ENCODE assay signal across 8 cellular contexts in genomic region chr12:57545809-57546437, GRCh38. TPM values are rescaled to one million over a fixed set of nuclear protein-coding genes. Genes with fewer than 3 reads are reported as not detected.
DNase-seq lines count a peak whose midpoint lies in the region; ATAC-seq and TF ChIP-seq lines count a peak whose summit lies in the region.

No MANE protein-coding gene starts in this region.

- H3K27ac Mint-ChIP-seq in activated naive CD8-positive, alpha-beta T cell treated with anti-CD3 and anti-CD28 coated beads, Interleukin-2, amount 50 U/mL, for 24 hours = peak overlapping the region; percentile 98

- TF ChIP-seq POLR2A in lower leg skin (IDR thresholded peaks at IDR 0.05) = no peak

- no peak for TF ChIP-seq CTCF in left ventricle myocardium inferior (IDR thresholded peaks at IDR 0.05; ENCODE audit: borderline replicate concordance)
- no peak for TF ChIP-seq CTCF in lower leg skin (IDR thresholded peaks at IDR 0.05)
- no peak for TF ChIP-seq CTCF in upper lobe of right lung (IDR thresholded peaks at IDR 0.05)

- no peak for ATAC-seq in Right ventricle myocardium inferior
- ATAC-seq in activated naive CD8-positive, alpha-beta T cell treated with anti-CD3 and anti-CD28 coated beads, Interleukin-2, amount 50 U/mL, for 24 hours = peak; percentile 12
- ATAC-seq in upper lobe of right lung = peak; percentile 1
- no peak for ATAC-seq in HG03108 (IDR thresholded peaks at IDR 0.05; ENCODE audit: unreplicated experiment)
- no peak for ATAC-seq in HG03025 (IDR thresholded peaks at IDR 0.05; ENCODE audit: low FRiP score, unreplicated experiment)

- H3K4me1 ChIP-seq in left ventricle myocardium inferior = peaks cover 53% of the 10 kb centered on the region
- peaks cover 13% of the 10 kb centered on the region for H3K4me1 ChIP-seq in upper lobe of right lung

- H3K9me3 ChIP-seq in left ventricle myocardium inferior (replicated peaks) = no peaks in the 10 kb centered on the region
- H3K9me3 ChIP-seq in upper lobe of right lung = no peaks in the 10 kb centered on the region

- no peaks in the 10 kb centered on the region for H3K9me3 Mint-ChIP-seq in activated naive CD8-positive, alpha-beta T cell treated with anti-CD3 and anti-CD28 coated beads, Interleukin-2, amount 50 U/mL, for 24 hours

- H3K27me3 Mint-ChIP-seq in activated naive CD8-positive, alpha-beta T cell treated with anti-CD3 and anti-CD28 coated beads, Interleukin-2, amount 50 U/mL, for 24 hours = peaks cover 11% of the 10 kb centered on the region

- 62 to 65% methylated on average over 14 to 15 of the region's 15 CpGs for WGBS in lower leg skin, 2 donors

- peaks cover 49% of the 10 kb centered on the region for H3K4me1 Mint-ChIP-seq in activated naive CD8-positive, alpha-beta T cell treated with anti-CD3 and anti-CD28 coated beads, Interleukin-2, amount 50 U/mL, for 24 hours

- H3K36me3 ChIP-seq in left ventricle myocardium inferior (peaks cover 16% of the 10 kb centered on the region), upper lobe of right lung (peaks cover 18% of the 10 kb centered on the region)

- H3K4me3 ChIP-seq in left ventricle myocardium inferior (peak overlapping the region; percentile 91), lower leg skin (ENCODE audit: low read depth, poor library complexity, severe bottlenecking) (peak overlapping the region; percentile 81), upper lobe of right lung (peak overlapping the region; percentile 87)

- H3K36me3 Mint-ChIP-seq in activated naive CD8-positive, alpha-beta T cell treated with anti-CD3 and anti-CD28 coated beads, Interleukin-2, amount 50 U/mL, for 24 hours (ENCODE audit: low read depth) = peaks cover 12% of the 10 kb centered on the region

- intact Hi-C loops in left ventricle myocardium inferior (cut with micrococcal nuclease) = no loop called here
- intact Hi-C loops in Right ventricle myocardium inferior (cut with DNase I) = loop anchor here (2.0 to 5.0 kb wide), 2 partner anchors 23 to 59 kb away; partner anchors contain the start of genes MARS1 and MBD6
- intact Hi-C loops in lower leg skin (cut with DNase I; ENCODE audit: low total_unique reads) = no loop called here
- intact Hi-C loops in upper lobe of right lung (cut with DNase I) = no loop called here

- DNase-seq in left ventricle myocardium inferior (no peak), Right ventricle myocardium inferior (ENCODE audit: missing footprints) (no peak), lower leg skin (ENCODE audit: low spot score in 2 of 2) (no peak), upper lobe of right lung (peak; percentile 16), iPS-NIHi7 (ENCODE audit: extremely low spot score) (no peak)
- DNase-seq in activated naive CD8-positive, alpha-beta T cell treated with anti-CD3 and anti-CD28 coated beads, Interleukin-2, amount 50 U/mL, for 24 hours = peak; percentile 26

- peak overlapping the region; percentile 99 for H3K4me3 Mint-ChIP-seq in activated naive CD8-positive, alpha-beta T cell treated with anti-CD3 and anti-CD28 coated beads, Interleukin-2, amount 50 U/mL, for 24 hours

- peak overlapping the region; percentile 89 for H3K27ac ChIP-seq in left ventricle myocardium inferior (replicated peaks)
- H3K27ac ChIP-seq in upper lobe of right lung = peak overlapping the region; percentile 87

- H3K27me3 ChIP-seq in left ventricle myocardium inferior (ENCODE audit: low read depth) (peaks cover 31% of the 10 kb centered on the region), upper lobe of right lung (peaks cover 27% of the 10 kb centered on the region)

RNA-seq across cellular contexts. Expression of gene DCTN2, which starts 1.1 kb away (rescaled TPM):
- 87.8 TPM for total RNA-seq in left ventricle myocardium inferior
- total RNA-seq in Right ventricle myocardium inferior = 92.5 TPM
- total RNA-seq in lower leg skin = 100 to 1,000 TPM; 166 to 257 (median 181) TPM
- 90.7 TPM for total RNA-seq in upper lobe of right lung

RNA-seq across cellular contexts. Expression of gene KIF5A, which starts 3.9 kb away (rescaled TPM):
- total RNA-seq in left ventricle myocardium inferior (0.08 TPM), Right ventricle myocardium inferior (0.05 TPM), lower leg skin (1 to 10 TPM in 1 of 4 donors, under 1 TPM in 3; 0.08 to 1.2 (median 0.23) TPM), upper lobe of right lung (0.14 TPM)

RNA-seq across cellular contexts. Expression of gene MBD6, which starts 23.3 kb away (rescaled TPM):
- total RNA-seq in left ventricle myocardium inferior (33.1 TPM), Right ventricle myocardium inferior (34.5 TPM), lower leg skin (10 to 100 TPM; 13.8 to 50.4 (median 26.5) TPM), upper lobe of right lung (85.8 TPM)

RNA-seq across cellular contexts. Expression of gene DDIT3, which starts 25.6 kb away (rescaled TPM):
- total RNA-seq in left ventricle myocardium inferior = 20.4 TPM
- total RNA-seq in Right ventricle myocardium inferior = 19.2 TPM
- 10 to 100 TPM; 27.6 to 58.2 (median 41.6) TPM for total RNA-seq in lower leg skin
- 47.3 TPM for total RNA-seq in upper lobe of right lung

RNA-seq across cellular contexts. Expression of gene PIP4K2C, which starts 45.1 kb away (rescaled TPM):
- total RNA-seq in left ventricle myocardium inferior = 12.3 TPM
- total RNA-seq in Right ventricle myocardium inferior = 13.1 TPM
- 10 to 100 TPM; 29.1 to 48.9 (median 39.1) TPM for total RNA-seq in lower leg skin
- 31.0 TPM for total RNA-seq in upper lobe of right lung

Comparison
In these comparisons a context has a peak if more than half of its experiments do, and no peak if none do; other contexts are left out.
1. DNase-seq: peak in activated naive CD8-positive, alpha-beta T cell treated with anti-CD3 and anti-CD28 coated beads, Interleukin-2, amount 50 U/mL, for 24 hours (single experiment) and upper lobe of right lung (single experiment); none in left ventricle myocardium inferior (single experiment), Right ventricle myocardium inferior (single experiment), lower leg skin (0 of 2) and iPS-NIHi7 (single experiment).
2. ATAC-seq: peak in activated naive CD8-positive, alpha-beta T cell treated with anti-CD3 and anti-CD28 coated beads, Interleukin-2, amount 50 U/mL, for 24 hours (single experiment) and upper lobe of right lung (single experiment); none in Right ventricle myocardium inferior (single experiment), HG03108 (single experiment) and HG03025 (single experiment).
3. Peak in every context shown above with its lines, with median percentiles within 50 percentile points of each other: H3K4me3 ChIP-seq.